Comparison of ENCODE assay signal across 11 cellular contexts in the genomic region with DNA sequence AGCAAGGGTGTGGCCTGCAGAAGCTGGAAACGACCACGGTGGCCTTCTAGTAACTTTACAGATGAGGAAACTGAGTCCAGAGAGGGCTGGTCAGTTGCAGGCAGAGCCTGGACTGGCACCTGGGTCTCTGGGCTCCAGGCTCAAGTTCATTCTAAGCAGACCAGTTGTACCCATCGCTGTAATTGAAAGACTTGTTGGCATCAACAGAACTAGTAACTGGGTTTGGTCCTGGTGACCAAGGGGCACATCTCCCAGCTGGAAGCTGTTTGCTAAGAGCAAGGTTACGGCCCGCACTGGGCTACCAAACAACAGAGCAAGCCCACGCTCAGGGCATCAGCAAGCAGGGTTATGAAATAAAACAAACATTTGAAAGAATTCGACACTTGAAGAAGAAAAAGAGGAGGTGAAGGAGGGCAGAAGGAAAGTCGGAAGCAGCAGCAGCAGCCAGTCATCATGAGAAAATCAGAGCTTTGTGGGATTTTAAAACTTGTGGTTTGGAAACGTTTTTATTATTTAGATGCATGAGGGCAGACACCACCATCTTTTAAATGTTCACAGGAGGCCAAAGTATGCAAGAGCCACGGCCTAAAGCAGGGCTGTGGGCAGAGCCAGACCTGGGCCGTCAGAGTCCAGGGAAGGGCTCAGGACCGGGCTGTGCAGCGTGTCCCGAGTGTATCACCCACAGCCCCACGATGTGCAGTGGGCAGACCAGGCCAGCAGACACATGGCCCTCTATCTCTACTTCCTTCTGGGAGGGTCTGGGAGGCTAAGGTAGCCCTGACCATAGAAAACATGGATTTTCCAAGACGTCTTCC.
DNase-seq lines count a peak whose midpoint lies in the region; ATAC-seq lines count a peak whose summit lies in the region.
"Had no signal": no experiment of that assay in that cellular context is flagged by ENCODE, and none has a peak within 500 bp of the region (broad histone marks: within the 10 kb centered on the region; RNA-seq: fewer than 3 reads in every experiment).

No MANE protein-coding gene starts in this region.

- intact Hi-C loops in activated T-helper 2 cell treated with anti-CD3 and anti-CD28 coated beads, Interferon-gamma antibody, Interleukin-2, Interleukin-4, amounts not matched to agents 10 μg/mL and 5 μg/mL and 100 μg/mL, durations not matched to agents 14 hours and 24 hours and 36 hours (cut with micrococcal nuclease): loop anchor here (2.0 kb wide), 1 partner anchor 112 kb away; no protein-coding TSS in a partner anchor

- ATAC-seq in GM18517 (IDR thresholded peaks at IDR 0.05; ENCODE audit: unreplicated experiment) (peak; percentile 1), HG03108 (IDR thresholded peaks at IDR 0.05; ENCODE audit: unreplicated experiment) (peak; percentile 2)
- ATAC-seq in natural killer cell treated with Interleukin-12 subunit alpha and Interleukin-12 subunit beta and Interleukin-15 and Interleukin-18, amount 100 ng/mL, for 72 hours: peak in 1 of 2 donors; percentile 22
- ATAC-seq in stimulated activated memory B cell treated with anti-CD40 and anti-IgM and Interleukin-4, amounts not matched to agents 10 μg/mL and 1 μg/mL and 100 μg/mL, for 72 hours: no peak

- H3K4me3 Mint-ChIP-seq in activated T-helper 2 cell treated with anti-CD3 and anti-CD28 coated beads, Interferon-gamma antibody, Interleukin-2, Interleukin-4, amounts not matched to agents 10 μg/mL and 5 μg/mL and 100 μg/mL, durations not matched to agents 14 hours and 24 hours and 36 hours (ENCODE audit: low read depth): no peak overlapping the region
- H3K4me3 Mint-ChIP-seq in natural killer cell treated with Interleukin-12 subunit alpha and Interleukin-12 subunit beta and Interleukin-15 and Interleukin-18, amount 100 ng/mL, for 72 hours: peak overlapping the region; percentile 61
- H3K4me3 Mint-ChIP-seq in stimulated activated memory B cell treated with anti-CD40 and anti-IgM and Interleukin-4, amounts not matched to agents 10 μg/mL and 1 μg/mL and 100 μg/mL, for 72 hours: no peak overlapping the region

- no peak for DNase-seq in activated T-helper 2 cell treated with anti-CD3 and anti-CD28 coated beads, Interferon-gamma antibody, Interleukin-2, Interleukin-4, amounts not matched to agents 10 μg/mL and 5 μg/mL and 100 μg/mL, durations not matched to agents 14 hours and 24 hours and 36 hours (ENCODE audit: low spot score)
- no peak for DNase-seq in natural killer cell treated with Interleukin-12 subunit alpha and Interleukin-12 subunit beta and Interleukin-15 and Interleukin-18, amount 100 ng/mL, for 72 hours (ENCODE audit: low spot score)
- DNase-seq in GOT3 (lab: John Stamatoyannopoulos, UW) (no peak), SHP77 treated with DMSO at 0.1 percent for 48 hours (lab: John Stamatoyannopoulos, UW) (no peak), amygdala (lab: John Stamatoyannopoulos, UW) (no peak)
- DNase-seq: activated CD8-positive, alpha-beta memory T cell treated with anti-CD3 and anti-CD28 coated beads, Interleukin-2, amount 50 U/mL, for 4 hours; caudate nucleus had no signal

- H3K36me3 Mint-ChIP-seq in activated T-helper 2 cell treated with anti-CD3 and anti-CD28 coated beads, Interferon-gamma antibody, Interleukin-2, Interleukin-4, amounts not matched to agents 10 μg/mL and 5 μg/mL and 100 μg/mL, durations not matched to agents 14 hours and 24 hours and 36 hours (ENCODE audit: low read depth): peaks cover 4% of the 10 kb centered on the region
- peaks cover 7% of the 10 kb centered on the region for H3K36me3 Mint-ChIP-seq in natural killer cell treated with Interleukin-12 subunit alpha and Interleukin-12 subunit beta and Interleukin-15 and Interleukin-18, amount 100 ng/mL, for 72 hours
- H3K36me3 Mint-ChIP-seq in stimulated activated memory B cell treated with anti-CD40 and anti-IgM and Interleukin-4, amounts not matched to agents 10 μg/mL and 1 μg/mL and 100 μg/mL, for 72 hours: no peaks in the 10 kb centered on the region

- peaks cover 25% of the 10 kb centered on the region for H3K27me3 Mint-ChIP-seq in activated T-helper 2 cell treated with anti-CD3 and anti-CD28 coated beads, Interferon-gamma antibody, Interleukin-2, Interleukin-4, amounts not matched to agents 10 μg/mL and 5 μg/mL and 100 μg/mL, durations not matched to agents 14 hours and 24 hours and 36 hours (ENCODE audit: low read depth)
- H3K27me3 Mint-ChIP-seq in natural killer cell treated with Interleukin-12 subunit alpha and Interleukin-12 subunit beta and Interleukin-15 and Interleukin-18, amount 100 ng/mL, for 72 hours: peaks cover 19 to 25% of the 10 kb centered on the region in 2 donors
- H3K27me3 Mint-ChIP-seq in stimulated activated memory B cell treated with anti-CD40 and anti-IgM and Interleukin-4, amounts not matched to agents 10 μg/mL and 1 μg/mL and 100 μg/mL, for 72 hours: peaks cover 33% of the 10 kb centered on the region

- peak overlapping the region; percentile 80 for H3K27ac Mint-ChIP-seq in activated T-helper 2 cell treated with anti-CD3 and anti-CD28 coated beads, Interferon-gamma antibody, Interleukin-2, Interleukin-4, amounts not matched to agents 10 μg/mL and 5 μg/mL and 100 μg/mL, durations not matched to agents 14 hours and 24 hours and 36 hours
- peak overlapping the region; percentile 42 for H3K27ac Mint-ChIP-seq in natural killer cell treated with Interleukin-12 subunit alpha and Interleukin-12 subunit beta and Interleukin-15 and Interleukin-18, amount 100 ng/mL, for 72 hours
- no peak overlapping the region for H3K27ac Mint-ChIP-seq in stimulated activated memory B cell treated with anti-CD40 and anti-IgM and Interleukin-4, amounts not matched to agents 10 μg/mL and 1 μg/mL and 100 μg/mL, for 72 hours

- peaks cover 4% of the 10 kb centered on the region for H3K9me3 Mint-ChIP-seq in activated T-helper 2 cell treated with anti-CD3 and anti-CD28 coated beads, Interferon-gamma antibody, Interleukin-2, Interleukin-4, amounts not matched to agents 10 μg/mL and 5 μg/mL and 100 μg/mL, durations not matched to agents 14 hours and 24 hours and 36 hours
- H3K9me3 Mint-ChIP-seq in natural killer cell treated with Interleukin-12 subunit alpha and Interleukin-12 subunit beta and Interleukin-15 and Interleukin-18, amount 100 ng/mL, for 72 hours: peaks cover 4% of the 10 kb centered on the region
- peaks cover 7% of the 10 kb centered on the region for H3K9me3 Mint-ChIP-seq in stimulated activated memory B cell treated with anti-CD40 and anti-IgM and Interleukin-4, amounts not matched to agents 10 μg/mL and 1 μg/mL and 100 μg/mL, for 72 hours
- H3K9me3 Mint-ChIP-seq: IgD-negative memory B cell had no signal

- peaks cover 50% of the 10 kb centered on the region for H3K4me1 Mint-ChIP-seq in activated T-helper 2 cell treated with anti-CD3 and anti-CD28 coated beads, Interferon-gamma antibody, Interleukin-2, Interleukin-4, amounts not matched to agents 10 μg/mL and 5 μg/mL and 100 μg/mL, durations not matched to agents 14 hours and 24 hours and 36 hours (ENCODE audit: low read depth)
- peaks cover 51 to 52% of the 10 kb centered on the region in 2 donors for H3K4me1 Mint-ChIP-seq in natural killer cell treated with Interleukin-12 subunit alpha and Interleukin-12 subunit beta and Interleukin-15 and Interleukin-18, amount 100 ng/mL, for 72 hours (ENCODE audit: low read depth in 2 of 2)
- peaks cover 22% of the 10 kb centered on the region for H3K4me1 Mint-ChIP-seq in stimulated activated memory B cell treated with anti-CD40 and anti-IgM and Interleukin-4, amounts not matched to agents 10 μg/mL and 1 μg/mL and 100 μg/mL, for 72 hours
